21 cellular contexts compared by ENCODE assay signal in genomic region chr11:126949066-126949945, GRCh38. TPM values are rescaled to one million over a fixed set of nuclear protein-coding genes. Genes with fewer than 3 reads are reported as not detected.
DNase-seq lines count a peak whose midpoint lies in the region; ATAC-seq, FAIRE-seq and TF ChIP-seq lines count a peak whose summit lies in the region.
"Had no signal": no experiment of that assay in that cellular context is flagged by ENCODE, and none has a peak within 500 bp of the region (broad histone marks: within the 10 kb centered on the region; RNA-seq: fewer than 3 reads in every experiment).

No MANE protein-coding gene starts in this region.

- POLR2A ChIA-PET in activated CD4-positive, alpha-beta T cell treated with anti-CD3 and anti-CD28 coated beads, Interleukin-2, amount 10 ng/mL, durations not matched to agents 7 days and 5 days (lab: Charles Lee) = no interaction called here

- peak; percentile 7 for DNase-seq in activated CD4-positive, alpha-beta T cell treated with anti-CD3 and anti-CD28 coated beads for 48 hours
- DNase-seq in activated CD4-positive, alpha-beta T cell treated with anti-CD3 and anti-CD28 coated beads, Interleukin-2, amount 10 ng/mL, durations not matched to agents 7 days and 5 days = no peak
- DNase-seq in RCC 7860 (ENCODE audit: low spot score) = peak; percentile 78
- DNase-seq in fibroblast of peridontal ligament (ENCODE audit: extremely low read depth) = peak; percentile 62
- peak; percentile 84 for DNase-seq in superior temporal gyrus (ENCODE audit: extremely low spot score)
- DNase-seq in foreskin keratinocyte = no peak
- no peak for DNase-seq in NCI-H774 (lab: John Stamatoyannopoulos, UW)
- no peak for DNase-seq in body of pancreas
- DNase-seq: aorta; esophagus squamous epithelium; left colon; mucosa of descending colon; MV-4-11; NK-92 treated with Interleukin-12 subunit alpha and Interleukin-12 subunit beta, amount 100 ng/mL, for 24 hours; pancreas; SHP77; stimulated activated CD4-positive, alpha-beta T cell treated with anti-CD3 and anti-CD28 coated beads, Interleukin-12 subunit alpha, Interleukin-12 subunit beta, amount 100 ng/mL, for 4 hours; stomach had no signal

- no peak for TF ChIP-seq POLR2A in body of pancreas (IDR thresholded peaks at IDR 0.05)

- intact Hi-C loops in body of pancreas (cut with DNase I) = no loop called here

- H3K4me1 ChIP-seq in foreskin keratinocyte = no peaks in the 10 kb centered on the region
- H3K4me1 ChIP-seq in body of pancreas = no peaks in the 10 kb centered on the region
- H3K4me1 ChIP-seq: A549, esophagus squamous epithelium, pancreas had no signal

- no peaks in the 10 kb centered on the region for H3K27me3 Mint-ChIP-seq in activated CD4-positive, alpha-beta T cell treated with anti-CD3 and anti-CD28 coated beads, Interleukin-2, amount 10 ng/mL, durations not matched to agents 7 days and 5 days

- no peaks in the 10 kb centered on the region for H3K36me3 ChIP-seq in body of pancreas (replicated peaks in 1 of 2; ENCODE audit: insufficient read depth in 1 of 2, low read depth in 2 of 2)
- H3K36me3 ChIP-seq: esophagus squamous epithelium, pancreas, stomach had no signal

- no peak for TF ChIP-seq CTCF in foreskin keratinocyte (conservative IDR thresholded peaks at IDR 0.05)
- no peak for TF ChIP-seq CTCF in body of pancreas (IDR thresholded peaks at IDR 0.05)

- no peaks in the 10 kb centered on the region for H3K4me1 Mint-ChIP-seq in activated CD4-positive, alpha-beta T cell treated with anti-CD3 and anti-CD28 coated beads, Interleukin-2, amount 10 ng/mL, durations not matched to agents 7 days and 5 days

- no peak overlapping the region for H3K4me3 ChIP-seq in body of pancreas
- H3K4me3 ChIP-seq: A549, esophagus squamous epithelium, mucosa of descending colon, pancreas, stomach had no signal

- WGBS in body of pancreas, 2 donors = 58 to 70% methylated on average over 7 of the region's 7 CpGs

- H3K27me3 ChIP-seq in foreskin keratinocyte = no peaks in the 10 kb centered on the region
- H3K27me3 ChIP-seq in body of pancreas = no peaks in the 10 kb centered on the region
- H3K27me3 ChIP-seq: esophagus squamous epithelium, pancreas had no signal

- FAIRE-seq in RCC 7860 (lab: Jason Lieb, UNC) = peak; percentile 86
- FAIRE-seq: A549, pancreas had no signal

- H3K9me3 ChIP-seq in body of pancreas = no peaks in the 10 kb centered on the region
- H3K9me3 ChIP-seq: A549, esophagus squamous epithelium, mucosa of descending colon, pancreas, stomach had no signal

- no peaks in the 10 kb centered on the region for H3K9me3 Mint-ChIP-seq in activated CD4-positive, alpha-beta T cell treated with anti-CD3 and anti-CD28 coated beads, Interleukin-2, amount 10 ng/mL, durations not matched to agents 7 days and 5 days
- H3K9me3 Mint-ChIP-seq: T-helper 2 cell treated with Interferon-gamma antibody and Interleukin-4, amounts not matched to agents 5 μg/mL and 100 μg/mL, for 36 hours had no signal

- ATAC-seq in foreskin keratinocyte = no peak
- ATAC-seq in body of pancreas = no peak
- ATAC-seq: A549, left colon, mucosa of descending colon, pancreas had no signal

- CTCF ChIA-PET in activated CD4-positive, alpha-beta T cell treated with anti-CD3 and anti-CD28 coated beads, Interleukin-2, amount 10 ng/mL, durations not matched to agents 7 days and 5 days (lab: Charles Lee) = no interaction called here

- no peak overlapping the region for H3K4me3 Mint-ChIP-seq in activated CD4-positive, alpha-beta T cell treated with anti-CD3 and anti-CD28 coated beads, Interleukin-2, amount 10 ng/mL, durations not matched to agents 7 days and 5 days
- H3K4me3 Mint-ChIP-seq: T-helper 2 cell treated with Interferon-gamma antibody and Interleukin-4, amounts not matched to agents 5 μg/mL and 100 μg/mL, for 36 hours had no signal

- no peak overlapping the region for H3K27ac Mint-ChIP-seq in activated CD4-positive, alpha-beta T cell treated with anti-CD3 and anti-CD28 coated beads, Interleukin-2, amount 10 ng/mL, durations not matched to agents 7 days and 5 days
- H3K27ac Mint-ChIP-seq: T-helper 2 cell treated with Interferon-gamma antibody and Interleukin-4, amounts not matched to agents 5 μg/mL and 100 μg/mL, for 36 hours had no signal

- H3K27ac ChIP-seq in foreskin keratinocyte (no peak overlapping the region), body of pancreas (no peak overlapping the region)
- H3K27ac ChIP-seq: A549, esophagus squamous epithelium, pancreas, stomach had no signal

- H3K36me3 Mint-ChIP-seq in activated CD4-positive, alpha-beta T cell treated with anti-CD3 and anti-CD28 coated beads, Interleukin-2, amount 10 ng/mL, durations not matched to agents 7 days and 5 days (ENCODE audit: low read depth) = no peaks in the 10 kb centered on the region

RNA-seq across cellular contexts. Expression of gene KIRREL3, which starts 51.3 kb away (rescaled TPM):
- not detected for total RNA-seq in activated CD4-positive, alpha-beta T cell treated with anti-CD3 and anti-CD28 coated beads, Interleukin-2, amount 10 ng/mL, durations not matched to agents 7 days and 5 days
- total RNA-seq in foreskin keratinocyte = 0.03 TPM in 1 of 2 replicates, not detected in the other
- polyA plus RNA-seq in foreskin keratinocyte = 0.08 TPM in 1 of 2 replicates, not detected in the other
- total RNA-seq in body of pancreas = under 1 TPM in 1 of 2 donors, not detected in 1; 0.26 TPM
- total RNA-seq: dermis microvascular lymphatic vessel endothelial cell had no signal
- polyA plus RNA-seq: aorta had no signal

Comparison
In these comparisons a context has a peak if more than half of its experiments do, and no peak if none do; other contexts are left out.
1. DNase-seq: peak in activated CD4-positive, alpha-beta T cell treated with anti-CD3 and anti-CD28 coated beads for 48 hours (single experiment), RCC 7860 (single experiment), fibroblast of peridontal ligament (single experiment) and superior temporal gyrus (single experiment); none in activated CD4-positive, alpha-beta T cell treated with anti-CD3 and anti-CD28 coated beads, Interleukin-2, amount 10 ng/mL, durations not matched to agents 7 days and 5 days (single experiment), foreskin keratinocyte (0 of 2), NCI-H774 (single experiment) and body of pancreas (0 of 4).